8 cellular contexts compared by ENCODE assay signal in genomic region chr2:54522624-54523281, GRCh38.
DNase-seq lines count a peak whose midpoint lies in the region; ATAC-seq, FAIRE-seq and TF ChIP-seq lines count a peak whose summit lies in the region.

No MANE protein-coding gene starts in this region.

- H3K4me3 ChIP-seq in NT2/D1 (ENCODE audit: insufficient read length, low read depth) (no peak overlapping the region), fibroblast of the aortic adventitia (ENCODE audit: low read depth, low read length) (no peak overlapping the region), prostate gland (no peak overlapping the region)

- H3K9me3 ChIP-seq in NT2/D1 (ENCODE audit: insufficient read depth, low read length) (no peaks in the 10 kb centered on the region), prostate gland (no peaks in the 10 kb centered on the region)

- no peak overlapping the region for H3K27ac ChIP-seq in prostate gland

- in situ Hi-C loops in Caki2 (cut with HindIII; ENCODE audit: low pct_unique_long_range_greater_than_20kb, low sequenced_read_pairs) = no loop called here

- H3K27me3 ChIP-seq in NT2/D1 (ENCODE audit: insufficient read depth, insufficient read length) (no peaks in the 10 kb centered on the region), prostate gland (replicated peaks; ENCODE audit: insufficient read depth) (no peaks in the 10 kb centered on the region)

- intact Hi-C loops in prostate gland (cut with DNase I) = no loop called here

- DNase-seq in Caki2 (ENCODE audit: low read depth) = peak; percentile 75
- DNase-seq in HTR-8/SVneo (ENCODE audit: insufficient read length, low spot score) = peak; percentile 53
- peak; percentile 47 for DNase-seq in NT2/D1 (ENCODE audit: low read depth, low spot score)
- peak; percentile 47 for DNase-seq in activated T-cell treated with anti-CD3 and anti-CD28 coated beads for 24 hours (ENCODE audit: low read depth)
- DNase-seq in fibroblast of the aortic adventitia (ENCODE audit: low read depth) = peak; percentile 69
- DNase-seq in prostate gland (ENCODE audit: low spot score) = peak; percentile 58
- no peak for DNase-seq in middle frontal gyrus (ENCODE audit: extremely low spot score, low spot score)

- TF ChIP-seq POLR2A in prostate gland (IDR thresholded peaks at IDR 0.05) = no peak

- no peaks in the 10 kb centered on the region for H3K4me1 ChIP-seq in NT2/D1 (ENCODE audit: insufficient read depth, insufficient read length)
- no peaks in the 10 kb centered on the region for H3K4me1 ChIP-seq in prostate gland (replicated peaks)

- peaks cover 17% of the 10 kb centered on the region for H3K36me3 ChIP-seq in NT2/D1 (ENCODE audit: insufficient read depth, insufficient read length, low read length)
- H3K36me3 ChIP-seq in prostate gland = no peaks in the 10 kb centered on the region

- no peak overlapping the region for H3K9ac ChIP-seq in NT2/D1 (ENCODE audit: insufficient read length, low read depth)

- TF ChIP-seq CTCF in fibroblast of the aortic adventitia (IDR thresholded peaks at IDR 0.05; ENCODE audit: insufficient read depth, low read length) (peak; percentile 58), prostate gland (IDR thresholded peaks at IDR 0.05) (peak; percentile 29 to 75 (median 68))

- WGBS in prostate gland = 25% methylated on average over 5 of the region's 5 CpGs

- no peak for FAIRE-seq in HTR-8/SVneo (lab: Jason Lieb, UNC)

- peak; percentile 76 for ATAC-seq in GM21381 (IDR thresholded peaks at IDR 0.05; ENCODE audit: unreplicated experiment)
